In the genomic region with DNA sequence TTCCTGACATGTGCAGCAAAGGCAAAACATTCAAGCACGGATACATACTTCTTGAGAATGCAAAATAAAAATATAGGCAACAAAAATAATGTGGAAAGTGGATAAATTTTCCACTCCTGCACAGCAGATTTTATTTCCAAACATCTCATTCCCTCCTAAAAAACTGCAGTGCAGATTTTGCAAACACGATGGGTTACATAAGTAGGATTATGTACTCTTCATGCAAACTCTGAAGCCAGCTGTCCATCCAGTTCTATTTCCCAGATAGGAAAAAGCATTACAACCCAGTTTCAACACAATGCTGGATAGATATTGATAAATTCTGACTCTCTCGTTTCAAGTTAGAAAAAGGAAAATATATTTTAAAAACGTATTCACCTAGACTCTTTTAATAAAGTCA, we compare ENCODE assay signal across 32 cellular contexts.
"Had no signal": no experiment of that assay in that cellular context is flagged by ENCODE, and none has a peak within 500 bp of the region (broad histone marks: within the 10 kb centered on the region; RNA-seq: fewer than 3 reads in every experiment).

No MANE protein-coding gene starts in this region.

- FAIRE-seq: bronchial epithelial cell, colon, small intestine, TTC549 had no signal

- H3K4me3 ChIP-seq: gastrocnemius medialis, prostate gland, sigmoid colon, suprapubic skin, transverse colon had no signal

- H3K27ac ChIP-seq: gastrocnemius medialis, neutrophil, prostate gland, sigmoid colon, suprapubic skin, transverse colon, WERI-Rb-1 had no signal

- DNase-seq: activated CD4-positive, alpha-beta T cell treated with anti-CD3 and anti-CD28 coated beads for 48 hours; activated CD4-positive, alpha-beta T cell treated with anti-CD3 and anti-CD28 coated beads, Interleukin-2, amount 50 U/mL, for 48 hours; activated CD8-positive, alpha-beta memory T cell treated with anti-CD3 and anti-CD28 coated beads for 24 hours; activated effector memory CD4-positive, alpha-beta T cell treated with anti-CD3 and anti-CD28 coated beads, Interleukin-2, amount 50 U/mL, for 16 hours; activated naive CD4-positive, alpha-beta T cell treated with anti-CD3 and anti-CD28 coated beads, Interleukin-2, amount 10 ng/mL, durations not matched to agents 7 days and 5 days; amygdala; dermis blood vessel endothelial cell; effector memory CD4-positive, alpha-beta T cell; glutamatergic neuron; islet precursor cell; left ventricle myocardium superior; naive B cell; nephron progenitor cell; retina; sigmoid colon; small intestine; stimulated activated CD4-positive, alpha-beta T cell treated with anti-CD3 and anti-CD28 coated beads, Interleukin-1b, Interleukin-23, amount 100 ng/mL, for 48 hours; stimulated activated CD4-positive, alpha-beta T cell treated with anti-CD3 and anti-CD28 coated beads, Interleukin-4, amount 100 ng/mL, for 4 hours; stimulated activated CD8-positive, alpha-beta memory T cell treated with anti-CD3 and anti-CD28 coated beads, Interleukin-4, amount 100 ng/mL, for 48 hours; stimulated activated naive CD8-positive, alpha-beta T cell treated with anti-CD3 and anti-CD28 coated beads, Interleukin-15, amount 100 ng/mL, for 72 hours; T-helper 9 cell; transverse colon; WERI-Rb-1 had no signal

- H3K4me1 ChIP-seq: prostate gland, sigmoid colon, suprapubic skin had no signal

- H3K9me3 ChIP-seq: gastrocnemius medialis, prostate gland, sigmoid colon, suprapubic skin, transverse colon had no signal

- ATAC-seq: activated CD4-positive, CD25-positive, alpha-beta regulatory T cell treated with anti-CD3 and anti-CD28 coated beads, Interleukin-2, amount 50 U/mL, for 24 hours; gastrocnemius medialis; stimulated activated memory B cell treated with anti-CD40 and anti-IgM and Interleukin-4, amounts not matched to agents 10 μg/mL and 1 μg/mL and 100 μg/mL, for 72 hours; stimulated activated naive CD8-positive, alpha-beta T cell treated with anti-CD3 and anti-CD28 coated beads, Interleukin-15, amount 100 ng/mL, for 72 hours had no signal

- H3K27me3 ChIP-seq: gastrocnemius medialis, neutrophil, sigmoid colon, suprapubic skin, transverse colon had no signal

- H3K36me3 ChIP-seq: gastrocnemius medialis, neutrophil, prostate gland, sigmoid colon, suprapubic skin, transverse colon, WERI-Rb-1 had no signal
